ENCODE assay signal across 11 cellular contexts in genomic region chr3:134797080-134797801, GRCh38. TPM values are rescaled to one million over a fixed set of nuclear protein-coding genes. Genes with fewer than 3 reads are reported as not detected.
DNase-seq lines count a peak whose midpoint lies in the region; ATAC-seq, FAIRE-seq and TF ChIP-seq lines count a peak whose summit lies in the region.
"Had no signal": no experiment of that assay in that cellular context is flagged by ENCODE, and none has a peak within 500 bp of the region (broad histone marks: within the 10 kb centered on the region; RNA-seq: fewer than 3 reads in every experiment).

No MANE protein-coding gene starts in this region.

- ATAC-seq in GM18498 (IDR thresholded peaks at IDR 0.05; ENCODE audit: unreplicated experiment) (no peak), GM21786 (IDR thresholded peaks at IDR 0.05; ENCODE audit: unreplicated experiment) (no peak)
- ATAC-seq: sciatic nerve had no signal

- no peak overlapping the region for H3K4ac ChIP-seq in neuronal stem cell (ENCODE audit: low read length)

- H3K36me3 Mint-ChIP-seq in HFFc6 (ENCODE audit: low read depth), result no peaks in the 10 kb centered on the region

- H3K27ac ChIP-seq in endothelial cell of umbilical vein (ENCODE audit: insufficient read depth, low read depth, low read length) (no peak overlapping the region), neuronal stem cell (replicated peaks; ENCODE audit: low read length) (no peak overlapping the region)

- peak overlapping the region; percentile 80 for H3K18ac ChIP-seq in neuronal stem cell (ENCODE audit: low read length)

- H3K23ac ChIP-seq in neuronal stem cell (ENCODE audit: low read depth, low read length, poor library complexity), result no peak overlapping the region

- peak overlapping the region; percentile 14 for H3K4me2 ChIP-seq in endothelial cell of umbilical vein (ENCODE audit: insufficient read depth, low read length)
- peak overlapping the region; percentile 97 for H3K4me2 ChIP-seq in neuronal stem cell (ENCODE audit: insufficient read depth, low read length, poor library complexity, severe bottlenecking)

- peak overlapping the region; percentile 70 for H2BK15ac ChIP-seq in neuronal stem cell (ENCODE audit: low read length)

- H3K9me3 ChIP-seq in endothelial cell of umbilical vein (replicated peaks; ENCODE audit: control insufficient read depth, insufficient read depth, low read length) (no peaks in the 10 kb centered on the region), neuronal stem cell (replicated peaks in 1 of 2; ENCODE audit: control insufficient read depth in 2 of 2, insufficient read depth in 1 of 2, low read depth in 1 of 2, low read length in 2 of 2) (no peaks in the 10 kb centered on the region)

- no peaks in the 10 kb centered on the region for H3K9me3 Mint-ChIP-seq in HFFc6

- peaks cover 16% of the 10 kb centered on the region for H3K27me3 Mint-ChIP-seq in HFFc6 (ENCODE audit: insufficient read depth)

- POLR2A ChIA-PET in AG04449 (lab: Yijun Ruan, JAX) (no interaction called here), endothelial cell of umbilical vein (lab: Charles Lee) (interaction anchor here (0.9 kb wide), 1 partner anchor 25 kb away, joined by 3 read pairs; no protein-coding TSS in a partner anchor)

- no peaks in the 10 kb centered on the region for H4K20me1 ChIP-seq in endothelial cell of umbilical vein (replicated peaks; ENCODE audit: control insufficient read depth, extremely low read depth, insufficient read depth, low read length)

- H3K4me1 ChIP-seq in endothelial cell of umbilical vein (ENCODE audit: control insufficient read depth, extremely low read depth, insufficient read depth, low read length), result peaks cover 12% of the 10 kb centered on the region
- peaks cover 3 to 13% of the 10 kb centered on the region in 2 donors for H3K4me1 ChIP-seq in neuronal stem cell (ENCODE audit: control insufficient read depth in 2 of 2, insufficient read depth in 1 of 2, low read depth in 1 of 2, low read length in 2 of 2)

- TF ChIP-seq CTCF in AG04449 (IDR thresholded peaks at IDR 0.05; ENCODE audit: insufficient read depth, low read length, missing control alignments) (no peak), HFFc6 (IDR thresholded peaks at IDR 0.05) (no peak), endothelial cell of umbilical vein (IDR thresholded peaks at IDR 0.05; ENCODE audit: extremely low read depth in 1 of 2, insufficient read depth in 1 of 2, low read depth in 1 of 2, low read length in 2 of 2) (no peak)

- H3K27ac Mint-ChIP-seq in HFFc6, result no peak overlapping the region

- peaks cover 2% of the 10 kb centered on the region for H3K79me1 ChIP-seq in neuronal stem cell (ENCODE audit: low read depth, low read length)

- BruUV-seq in endothelial cell of umbilical vein (replicated peaks; lab: Mats Ljungman, UMichigan), result no TSS peak

- CTCF ChIA-PET in AG04449 (lab: Yijun Ruan, JAX), result interaction anchor here (1.2 to 5.4 kb wide), 5 partner anchors 9 to 1097 kb away, joined by 3 to 69 read pairs (median 25); no protein-coding TSS in a partner anchor
- CTCF ChIA-PET in endothelial cell of umbilical vein (lab: Charles Lee), result interaction anchor here (0.8 to 3.8 kb wide), 4 partner anchors 9 to 1245 kb away, joined by 3 to 49 read pairs (median 4); no protein-coding TSS in a partner anchor

- peak overlapping the region; percentile 10 for H2BK5ac ChIP-seq in neuronal stem cell (ENCODE audit: low read length)

- no peak overlapping the region for H4K8ac ChIP-seq in neuronal stem cell (ENCODE audit: low read depth, low read length)

- H2AFZ ChIP-seq in endothelial cell of umbilical vein (ENCODE audit: low read depth, low read length) (no peak overlapping the region), neuronal stem cell (ENCODE audit: low read length) (peak overlapping the region; percentile 85)

- H3K4me3 Mint-ChIP-seq in HFFc6, result peak overlapping the region; percentile 94

- no peak overlapping the region for H2BK12ac ChIP-seq in neuronal stem cell (ENCODE audit: low read length)

- H3K27me3 ChIP-seq in endothelial cell of umbilical vein (ENCODE audit: control insufficient read depth in 2 of 2, insufficient read depth in 2 of 2, low read length in 2 of 2) (peaks cover 25 to 39% of the 10 kb centered on the region in 2 experiments), neuronal stem cell (ENCODE audit: control insufficient read depth in 3 of 3, insufficient read depth in 3 of 3, low read depth in 1 of 3, low read length in 3 of 3) (peaks cover 0 to 45% (median 0%) of the 10 kb centered on the region in 3 experiments)

- FAIRE-seq in endothelial cell of umbilical vein (lab: Jason Lieb, UNC), result peak; percentile 18

- dilution Hi-C loops in endothelial cell of umbilical vein (cut with MboI; ENCODE audit: extremely low pct_ligation_motif_present, low sequenced_read_pairs), result no loop called here

- DNase-seq in AG04449 (ENCODE audit: low read depth, low spot score), result no peak
- DNase-seq in HFFc6, result no peak
- DNase-seq in endothelial cell of umbilical vein (ENCODE audit: low read depth, low spot score), result no peak
- no peak for DNase-seq in neuronal stem cell (ENCODE audit: low spot score)
- DNase-seq in NCI-H345 treated with DMSO at 0.1 percent for 48 hours (lab: John Stamatoyannopoulos, UW; ENCODE audit: unreplicated experiment), result no peak
- no peak for DNase-seq in COLO829 (ENCODE audit: low spot score)
- DNase-seq: DND-41, NCI-H524 treated with DMSO at 0.1 percent for 48 hours had no signal

- H3K9me1 ChIP-seq in endothelial cell of umbilical vein (replicated peaks; ENCODE audit: control insufficient read depth, extremely low read depth, insufficient read depth, low read length), result no peaks in the 10 kb centered on the region

- no peak overlapping the region for H4K91ac ChIP-seq in neuronal stem cell (ENCODE audit: low read depth, low read length, poor library complexity)

- H3K9ac ChIP-seq in endothelial cell of umbilical vein (replicated peaks; ENCODE audit: extremely low read depth, insufficient read depth, low read length) (no peak overlapping the region), neuronal stem cell (ENCODE audit: low read depth, low read length, poor library complexity) (no peak overlapping the region)

- H3K14ac ChIP-seq in neuronal stem cell (ENCODE audit: low read length), result no peak overlapping the region

- no CpG with 5 or more reads among the region's 32 CpGs for WGBS in neuronal stem cell (ENCODE audit: extremely low coverage in 2 of 2, insufficient read length in 2 of 2, insufficient replicate concordance in 1 of 2), 2 donors

- no peaks in the 10 kb centered on the region for H3K36me3 ChIP-seq in endothelial cell of umbilical vein (ENCODE audit: control insufficient read depth in 2 of 2, extremely low read depth in 1 of 2, insufficient read depth in 2 of 2, low read length in 2 of 2)
- no peaks in the 10 kb centered on the region for H3K36me3 ChIP-seq in neuronal stem cell (replicated peaks in 1 of 2; ENCODE audit: control insufficient read depth in 2 of 2, insufficient read depth in 2 of 2, low read length in 2 of 2)

- intact Hi-C loops in endothelial cell of umbilical vein (cut with micrococcal nuclease), result loop anchor here (5.0 to 10.0 kb wide), 3 partner anchors 180 to 448 kb away; no protein-coding TSS in a partner anchor

- peak overlapping the region; percentile 64 for H3K4me3 ChIP-seq in AG04449 (ENCODE audit: low read depth, low read length)
- H3K4me3 ChIP-seq in endothelial cell of umbilical vein (replicated peaks in 1 of 3; ENCODE audit: insufficient read depth in 1 of 3, low read depth in 1 of 3, low read length in 3 of 3), result peak overlapping the region in 1 of 3 experiments; percentile 56
- H3K4me3 ChIP-seq in neuronal stem cell (ENCODE audit: low read length in 2 of 2), result peak overlapping the region; percentile 45 to 90

- H2AK5ac ChIP-seq in neuronal stem cell (ENCODE audit: low read depth, low read length), result no peak overlapping the region

- TF ChIP-seq POLR2A in endothelial cell of umbilical vein (IDR thresholded peaks at IDR 0.05; ENCODE audit: low read depth, low read length), result no peak

- H2BK120ac ChIP-seq in neuronal stem cell (ENCODE audit: low read depth, low read length), result no peak overlapping the region

- H3K79me2 ChIP-seq in endothelial cell of umbilical vein (ENCODE audit: control insufficient read depth, insufficient read depth, low read length), result no peaks in the 10 kb centered on the region

- H3K4me1 Mint-ChIP-seq in HFFc6 (ENCODE audit: low read depth), result peaks cover 18% of the 10 kb centered on the region

TF ChIP-seq in endothelial cell of umbilical vein, 7 proteins besides CTCF, POLR2A, EP300 and RAD21:
- TF ChIP-seq MAX (IDR thresholded peaks at IDR 0.05; ENCODE audit: insufficient read depth, insufficient read length) (no peak), EZH2 (IDR thresholded peaks at IDR 0.05; ENCODE audit: borderline replicate concordance, low read depth, low read length, severe bottlenecking) (peak; percentile 1)

RNA-seq across cellular contexts. Expression of gene EPHB1, which starts 2.2 kb away (rescaled TPM):
- total RNA-seq in HFFc6 (2021; fragmentation: NEBNext Ultra II Directional; extraction: Animal tissue kit (Norgen Biotek cat#: 25700)), result 1 to 10 TPM in 5 of 6 experiments, under 1 TPM in 1; 0.88 to 2.6 (median 1.0) TPM
- total RNA-seq in endothelial cell of umbilical vein, result 2.5 and 5.2 TPM in 2 replicates
- polyA plus RNA-seq in endothelial cell of umbilical vein, result 1.3 and 1.4 TPM in 2 replicates
- polyA plus RNA-seq in endothelial cell of umbilical vein (2011; cell fraction: cytosol; rRNA removed), result 0.59 and 0.78 TPM in 2 replicates
- polyA plus RNA-seq in endothelial cell of umbilical vein (2011; cell fraction: nucleus; rRNA removed), result 1.0 and 2.5 TPM in 2 replicates
- 1.1 and 1.2 TPM in 2 replicates for polyA plus RNA-seq in endothelial cell of umbilical vein (2012)
- 3.8 and 5.6 TPM in 2 replicates for polyA minus RNA-seq in endothelial cell of umbilical vein
- not detected for polyA minus RNA-seq in endothelial cell of umbilical vein (2011; cell fraction: cytosol; rRNA and poly(A)+ RNA removed)
- polyA minus RNA-seq in endothelial cell of umbilical vein (2011; cell fraction: nucleus; rRNA and poly(A)+ RNA removed), result 7.5 and 14.0 TPM in 2 replicates
- polyA plus RNA-seq in neuronal stem cell (2013, experiment 1 of 2), result 8.8 TPM
- polyA plus RNA-seq in neuronal stem cell (2013, experiment 2 of 2), result 9.0 TPM
